Comparison of ENCODE assay signal across 39 cellular contexts in the genomic region with DNA sequence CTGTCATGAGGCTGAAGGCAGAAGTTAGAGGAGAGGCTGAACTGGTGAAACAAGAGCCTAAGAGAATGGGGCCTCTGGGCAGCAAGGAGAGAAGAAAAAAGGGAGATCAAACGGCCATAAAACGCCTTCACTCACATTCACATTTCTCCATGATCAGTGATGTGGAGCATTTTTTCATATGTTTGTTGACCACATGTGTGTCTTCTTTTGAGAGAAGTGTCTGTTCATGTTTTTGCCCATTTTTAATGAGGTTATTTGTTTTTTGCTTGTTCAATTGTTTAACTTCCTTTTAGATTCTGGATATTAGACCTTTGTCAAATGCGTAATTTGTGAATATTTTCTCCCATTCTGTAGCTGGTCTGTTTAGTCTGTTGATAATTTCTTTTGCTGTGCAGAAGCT.
"Had no signal": no experiment of that assay in that cellular context is flagged by ENCODE, and none has a peak within 500 bp of the region (broad histone marks: within the 10 kb centered on the region; RNA-seq: fewer than 3 reads in every experiment).

No MANE protein-coding gene starts in this region.

- H3K9me3 Mint-ChIP-seq: activated naive CD4-positive, alpha-beta T cell treated with anti-CD3 and anti-CD28 coated beads, Interleukin-2, amount 10 ng/mL, durations not matched to agents 7 days and 5 days; activated naive CD4-positive, alpha-beta T cell treated with anti-CD3 and anti-CD28 coated beads, Interleukin-2, amount 50 U/mL, for 24 hours; activated T-helper 1 cell treated with anti-CD3 and anti-CD28 coated beads, Interleukin-12 subunit alpha, Interleukin-12 subunit beta, Interleukin-2, Interleukin-4 antibody, amounts not matched to agents 30 ng/mL and 10 ng/mL and 1 ng/mL, durations not matched to agents 14 hours and 24 hours and 36 hours had no signal

- DNase-seq: activated effector memory CD4-positive, alpha-beta T cell treated with anti-CD3 and anti-CD28 coated beads, Interleukin-2, amount 50 U/mL, for 16 hours; activated effector memory CD4-positive, alpha-beta T cell treated with Interleukin-2 at 50 U/mL for 16 hours; activated gamma-delta T cell; activated gamma-delta T cell treated with Interleukin-2 at 50 U/mL for 16 hours; activated naive CD4-positive, alpha-beta T cell; activated naive CD4-positive, alpha-beta T cell treated with anti-CD3 and anti-CD28 coated beads for 36 hours; activated naive CD4-positive, alpha-beta T cell treated with anti-CD3 and anti-CD28 coated beads, Interleukin-2, amount 10 ng/mL, durations not matched to agents 7 days and 5 days; activated naive CD4-positive, alpha-beta T cell treated with anti-CD3 and anti-CD28 coated beads, Interleukin-2, amount 50 U/mL, for 16 hours; activated naive CD4-positive, alpha-beta T cell treated with Interleukin-2 at 50 U/mL for 16 hours; activated naive CD8-positive, alpha-beta T cell treated with anti-CD3 and anti-CD28 coated beads for 36 hours; activated naive CD8-positive, alpha-beta T cell treated with anti-CD3 and anti-CD28 coated beads, Interleukin-2, amount 10 ng/mL, durations not matched to agents 7 days and 5 days; activated naive CD8-positive, alpha-beta T cell treated with anti-CD3 and anti-CD28 coated beads, Interleukin-2, amount 50 U/mL, for 24 hours; activated T-cell treated with anti-CD3 and anti-CD28 coated beads, Interleukin-2, amount 50 U/mL, for 24 hours; activated T-cell treated with anti-CD3 and anti-CD28 coated beads, Interleukin-2, amount 50 U/mL, for 4 hours; activated T-cell treated with anti-CD3 and anti-CD28 coated beads, Interleukin-2, amount 50 U/mL, for 48 hours; activated T-cell treated with anti-CD3 and anti-CD28 coated beads, Interleukin-2, amount 50 U/mL, for 72 hours; adrenal gland; amniotic stem cell; amygdala; anterior cingulate cortex; aorta; body of pancreas; brain microvascular endothelial cell; caudate nucleus; central memory CD4-positive, alpha-beta T cell; cerebellar nuclear complex had no signal

- H3K27me3 ChIP-seq: adrenal gland, ascending aorta, body of pancreas, brain microvascular endothelial cell, breast epithelium, cardiac muscle cell had no signal

- H3K9me3 ChIP-seq: adrenal gland, ascending aorta had no signal

- H3K36me3 Mint-ChIP-seq: activated naive CD4-positive, alpha-beta T cell treated with anti-CD3 and anti-CD28 coated beads, Interleukin-2, amount 10 ng/mL, durations not matched to agents 7 days and 5 days; activated naive CD4-positive, alpha-beta T cell treated with anti-CD3 and anti-CD28 coated beads, Interleukin-2, amount 50 U/mL, for 24 hours; activated naive CD8-positive, alpha-beta T cell treated with anti-CD3 and anti-CD28 coated beads for 36 hours had no signal

- H3K27me3 Mint-ChIP-seq: activated naive CD8-positive, alpha-beta T cell; activated T-cell treated with anti-CD3 and anti-CD28 coated beads, Interleukin-2, amount 50 U/mL, for 24 hours had no signal

- H3K36me3 ChIP-seq: adrenal gland, ascending aorta, brain microvascular endothelial cell, breast epithelium, cardiac muscle cell had no signal

- H3K4me1 ChIP-seq: adrenal gland, ascending aorta, body of pancreas, breast epithelium had no signal

- H3K4me3 Mint-ChIP-seq: activated naive CD4-positive, alpha-beta T cell treated with anti-CD3 and anti-CD28 coated beads for 36 hours; activated naive CD4-positive, alpha-beta T cell treated with anti-CD3 and anti-CD28 coated beads, Interleukin-2, amount 10 ng/mL, durations not matched to agents 7 days and 5 days; activated naive CD4-positive, alpha-beta T cell treated with anti-CD3 and anti-CD28 coated beads, Interleukin-2, amount 50 U/mL, for 24 hours; activated naive CD8-positive, alpha-beta T cell; activated naive CD8-positive, alpha-beta T cell treated with anti-CD3 and anti-CD28 coated beads for 36 hours; activated naive CD8-positive, alpha-beta T cell treated with anti-CD3 and anti-CD28 coated beads, Interleukin-2, amount 10 ng/mL, durations not matched to agents 7 days and 5 days; activated naive CD8-positive, alpha-beta T cell treated with anti-CD3 and anti-CD28 coated beads, Interleukin-2, amount 50 U/mL, for 24 hours; activated T-cell treated with anti-CD3 and anti-CD28 coated beads, Interleukin-2, amount 50 U/mL, for 24 hours; activated T-cell treated with anti-CD3 and anti-CD28 coated beads, Interleukin-2, amount 50 U/mL, for 4 hours; activated T-cell treated with anti-CD3 and anti-CD28 coated beads, Interleukin-2, amount 50 U/mL, for 72 hours; activated T-helper 1 cell treated with anti-CD3 and anti-CD28 coated beads, Interleukin-12 subunit alpha, Interleukin-12 subunit beta, Interleukin-2, Interleukin-4 antibody, amounts not matched to agents 30 ng/mL and 10 ng/mL and 1 ng/mL, durations not matched to agents 14 hours and 24 hours and 36 hours; activated T-helper 17 cell treated with anti-CD3 and anti-CD28 coated beads, Interleukin-2, amount 50 U/mL, for 72 hours; brain; central memory CD8-positive, alpha-beta T cell had no signal

- H3K27ac Mint-ChIP-seq: activated naive CD4-positive, alpha-beta T cell treated with anti-CD3 and anti-CD28 coated beads for 36 hours; activated naive CD4-positive, alpha-beta T cell treated with anti-CD3 and anti-CD28 coated beads, Interleukin-2, amount 10 ng/mL, durations not matched to agents 7 days and 5 days; activated naive CD4-positive, alpha-beta T cell treated with anti-CD3 and anti-CD28 coated beads, Interleukin-2, amount 50 U/mL, for 24 hours; activated naive CD4-positive, alpha-beta T cell treated with anti-CD3 and anti-CD28 coated beads, Interleukin-2, amount 50 U/mL, for 72 hours; activated naive CD8-positive, alpha-beta T cell; activated naive CD8-positive, alpha-beta T cell treated with anti-CD3 and anti-CD28 coated beads for 36 hours; activated naive CD8-positive, alpha-beta T cell treated with anti-CD3 and anti-CD28 coated beads, Interleukin-2, amount 10 ng/mL, durations not matched to agents 7 days and 5 days; activated naive CD8-positive, alpha-beta T cell treated with anti-CD3 and anti-CD28 coated beads, Interleukin-2, amount 50 U/mL, for 24 hours; activated T-cell treated with anti-CD3 and anti-CD28 coated beads, Interleukin-2, amount 50 U/mL, for 24 hours; activated T-cell treated with anti-CD3 and anti-CD28 coated beads, Interleukin-2, amount 50 U/mL, for 72 hours; activated T-helper 1 cell treated with anti-CD3 and anti-CD28 coated beads, Interleukin-12 subunit alpha, Interleukin-12 subunit beta, Interleukin-2, Interleukin-4 antibody, amounts not matched to agents 30 ng/mL and 10 ng/mL and 1 ng/mL, durations not matched to agents 14 hours and 24 hours and 36 hours; activated T-helper 17 cell treated with anti-CD3 and anti-CD28 coated beads, Interleukin-2, amount 50 U/mL, for 72 hours; activated T-helper 2 cell treated with anti-CD3 and anti-CD28 coated beads, Interferon-gamma antibody, Interleukin-2, Interleukin-4, amounts not matched to agents 10 μg/mL and 5 μg/mL and 100 μg/mL, durations not matched to agents 14 hours and 24 hours and 36 hours; brain had no signal

- H3K4me1 Mint-ChIP-seq: activated naive CD4-positive, alpha-beta T cell treated with anti-CD3 and anti-CD28 coated beads, Interleukin-2, amount 10 ng/mL, durations not matched to agents 7 days and 5 days; activated naive CD4-positive, alpha-beta T cell treated with anti-CD3 and anti-CD28 coated beads, Interleukin-2, amount 50 U/mL, for 24 hours; activated naive CD8-positive, alpha-beta T cell treated with anti-CD3 and anti-CD28 coated beads for 36 hours; activated naive CD8-positive, alpha-beta T cell treated with anti-CD3 and anti-CD28 coated beads, Interleukin-2, amount 10 ng/mL, durations not matched to agents 7 days and 5 days; activated T-helper 17 cell treated with anti-CD3 and anti-CD28 coated beads, Interleukin-2, amount 50 U/mL, for 72 hours; central memory CD8-positive, alpha-beta T cell had no signal

- H3K4me3 ChIP-seq: adrenal gland, ascending aorta, body of pancreas, breast epithelium, cardiac muscle cell had no signal

- ATAC-seq: activated naive CD4-positive, alpha-beta T cell treated with anti-CD3 and anti-CD28 coated beads, Interleukin-2, amount 50 U/mL, for 72 hours; activated naive CD8-positive, alpha-beta T cell treated with anti-CD3 and anti-CD28 coated beads, Interleukin-2, amount 50 U/mL, for 24 hours; activated T-cell treated with anti-CD3 and anti-CD28 coated beads, Interleukin-2, amount 50 U/mL, for 4 hours; activated T-cell treated with anti-CD3 and anti-CD28 coated beads, Interleukin-2, amount 50 U/mL, for 72 hours; activated T-helper 17 cell treated with anti-CD3 and anti-CD28 coated beads, Interleukin-2, amount 50 U/mL, for 72 hours; body of pancreas had no signal

- H3K27ac ChIP-seq: adrenal gland, ascending aorta, body of pancreas, brain microvascular endothelial cell, breast epithelium, cardiac muscle cell had no signal

- FAIRE-seq: astrocyte, bronchial epithelial cell had no signal
